ENCODE assay signal across 8 cellular contexts in the genomic region with DNA sequence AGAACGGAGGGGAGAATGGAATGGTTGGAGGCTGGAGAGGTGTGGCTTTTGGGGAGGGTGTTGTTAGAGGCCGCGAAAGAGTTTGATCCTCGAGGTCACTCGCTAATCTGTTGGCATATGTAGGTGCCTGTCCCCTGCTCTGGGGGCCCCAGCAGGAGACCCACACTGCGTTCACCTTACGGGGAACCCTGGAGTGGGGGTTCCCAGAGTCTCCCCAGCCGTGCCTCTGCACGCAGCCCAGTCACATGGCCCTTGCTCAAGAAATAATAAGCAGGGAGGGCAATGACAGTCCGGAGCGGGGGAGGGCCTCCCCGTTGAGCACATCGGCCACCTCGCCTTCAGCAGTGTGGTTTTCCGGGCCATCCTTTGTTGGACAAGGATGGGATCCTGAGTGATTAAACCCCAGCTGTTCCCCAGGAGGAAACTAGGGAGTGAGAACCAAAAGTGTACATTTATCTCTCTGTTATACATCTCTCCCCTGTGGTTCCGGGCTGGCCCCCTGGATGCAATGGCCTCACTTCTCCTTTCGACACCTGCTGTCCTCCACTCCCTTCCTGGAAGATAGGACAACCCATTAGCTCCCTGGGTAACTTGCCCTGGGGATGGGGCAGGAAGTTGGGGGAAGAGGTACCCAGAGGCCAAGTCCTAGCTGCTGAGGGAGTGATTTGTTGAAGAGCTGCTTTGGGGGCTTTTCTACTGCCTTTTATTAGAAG. TPM values are rescaled to one million over a fixed set of nuclear protein-coding genes. Genes with fewer than 3 reads are reported as not detected.
A peak's percentile ranks its signal among the peaks of the same experiment; 100 is the strongest.
DNase-seq lines count a peak whose midpoint lies in the region; ATAC-seq, FAIRE-seq and TF ChIP-seq lines count a peak whose summit lies in the region.

No MANE protein-coding gene starts in this region.

- DNase-seq in GM12891 (ENCODE audit: insufficient read length, low spot score) (no peak), Peyer's patch (peak in 1 of 3 donors; percentile 65), midbrain (lab: John Stamatoyannopoulos, UW) (peak; percentile 54), putamen (ENCODE audit: low spot score) (no peak), RCC 7860 (ENCODE audit: low spot score) (no peak)

- peak overlapping the region; percentile 67 for H3K9ac ChIP-seq in endocrine pancreas (ENCODE audit: control insufficient read depth, insufficient read depth, low read length)

- peaks cover 5 to 54% (median 9%) of the 10 kb centered on the region in 4 donors for H3K4me1 ChIP-seq in Peyer's patch
- H3K4me1 ChIP-seq in endocrine pancreas (ENCODE audit: control insufficient read depth, insufficient read depth, low read length): peaks cover 24% of the 10 kb centered on the region
- no peaks in the 10 kb centered on the region for H3K4me1 ChIP-seq in urinary bladder (ENCODE audit: insufficient read depth)

- H3K27ac ChIP-seq in Peyer's patch (peak overlapping the region; percentile 74 to 87 (median 78)), urinary bladder (ENCODE audit: low read depth) (no peak overlapping the region)

- no peaks in the 10 kb centered on the region for H3K9me3 ChIP-seq in Peyer's patch
- H3K9me3 ChIP-seq in endocrine pancreas (ENCODE audit: control insufficient read depth, low read length): no peaks in the 10 kb centered on the region

- TF ChIP-seq CTCF in Peyer's patch (IDR thresholded peaks at IDR 0.05): no peak

- H3K4me3 ChIP-seq in Peyer's patch (peak overlapping the region; percentile 49 to 95 (median 60)), endocrine pancreas (ENCODE audit: control insufficient read depth, insufficient read depth, low read length) (peak overlapping the region; percentile 46), urinary bladder (ENCODE audit: low read depth, low read length) (peak overlapping the region; percentile 64)

- no peak for ATAC-seq in GM19351 (IDR thresholded peaks at IDR 0.05; ENCODE audit: unreplicated experiment)

- H3K36me3 ChIP-seq in Peyer's patch (no peaks in the 10 kb centered on the region), endocrine pancreas (ENCODE audit: control insufficient read depth, insufficient read depth, low read length) (no peaks in the 10 kb centered on the region), urinary bladder (ENCODE audit: insufficient read depth) (no peaks in the 10 kb centered on the region)

- TF ChIP-seq POLR2A in GM12891 (IDR thresholded peaks at IDR 0.05; ENCODE audit: low read depth, low read length) (no peak), Peyer's patch (IDR thresholded peaks at IDR 0.05) (no peak)

- H3K27me3 ChIP-seq in Peyer's patch (no peaks in the 10 kb centered on the region), endocrine pancreas (ENCODE audit: control insufficient read depth, insufficient read depth, low read length) (no peaks in the 10 kb centered on the region)

- FAIRE-seq in GM12891 (lab: Jason Lieb, UNC): no peak
- no peak for FAIRE-seq in RCC 7860 (lab: Jason Lieb, UNC)

- WGBS in urinary bladder: 15% methylated on average over 17 of the region's 17 CpGs

TF ChIP-seq in GM12891, 5 proteins besides CTCF, POLR2A, EP300 and RAD21:
- TF ChIP-seq SPI1 (IDR thresholded peaks at IDR 0.05; ENCODE audit: low read depth, low read length): peak; percentile 55; the same call in 1 of the 2 replicates
- TF ChIP-seq TAF1 (IDR thresholded peaks at IDR 0.05; ENCODE audit: low read depth, low read length): no peak
- no peak for TF ChIP-seq POU2F2 (IDR thresholded peaks at IDR 0.05; ENCODE audit: low read depth, low read length)

RNA-seq across cellular contexts. Expression of a gene that starts 1.3 kb away (rescaled TPM):
- 0.37 TPM for polyA plus RNA-seq in GM12891 (2012; ENCODE audit: low read depth, missing spikeins)
- total RNA-seq in Peyer's patch (10 to 100 TPM; 18.2 to 45.5 (median 31.5) TPM), urinary bladder (30.6 TPM)
- 74.5 TPM for polyA plus RNA-seq in urinary bladder
